Comparison of ENCODE assay signal across 8 cellular contexts in the genomic region with DNA sequence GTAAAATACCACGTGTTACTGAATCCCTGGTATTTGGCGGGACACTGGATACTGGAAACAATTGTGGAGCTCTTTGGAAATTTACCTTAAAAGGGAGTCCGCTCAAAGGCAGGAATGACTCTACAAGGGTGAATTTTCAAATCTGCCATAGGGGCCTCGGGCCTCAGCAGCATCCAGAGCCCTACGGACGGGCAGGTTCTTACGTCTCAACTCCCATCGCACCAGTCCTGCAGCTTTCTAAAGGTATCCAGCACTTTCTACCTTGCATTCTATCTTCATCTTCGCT. TPM values are rescaled to one million over a fixed set of nuclear protein-coding genes. Genes with fewer than 3 reads are reported as not detected.
DNase-seq lines count a peak whose midpoint lies in the region; ATAC-seq and TF ChIP-seq lines count a peak whose summit lies in the region.

No MANE protein-coding gene starts in this region.

- H3K9me3 ChIP-seq in right atrium auricular region, result no peaks in the 10 kb centered on the region
- H3K9me3 ChIP-seq in mucosa of descending colon, result no peaks in the 10 kb centered on the region

- H3K4me1 ChIP-seq in right atrium auricular region (peaks cover 0 to 44% of the 10 kb centered on the region in 2 donors), mucosa of descending colon (ENCODE audit: low read depth) (peaks cover 40% of the 10 kb centered on the region)

- H3K36me3 ChIP-seq in right atrium auricular region, result peaks cover 28% of the 10 kb centered on the region
- H3K36me3 ChIP-seq in mucosa of descending colon (ENCODE audit: low read depth), result peaks cover 4% of the 10 kb centered on the region

- H3K27me3 ChIP-seq in right atrium auricular region, result no peaks in the 10 kb centered on the region

- TF ChIP-seq CTCF in right atrium auricular region (IDR thresholded peaks at IDR 0.05), result no peak
- no peak for TF ChIP-seq CTCF in cardiac fibroblast (IDR thresholded peaks at IDR 0.05; ENCODE audit: low read depth, low read length)
- no peak for TF ChIP-seq CTCF in mucosa of descending colon (IDR thresholded peaks at IDR 0.05)

- ATAC-seq in left ventricle myocardium superior (no peak), mucosa of descending colon (no peak)

- DNase-seq in right atrium auricular region (ENCODE audit: low spot score), result no peak
- no peak for DNase-seq in left ventricle myocardium superior
- no peak for DNase-seq in cardiac fibroblast (ENCODE audit: low read depth in 2 of 2)
- no peak for DNase-seq in mucosa of descending colon
- no peak for DNase-seq in head of caudate nucleus
- DNase-seq in DMS79 treated with DMSO at 0.1 percent for 48 hours (lab: John Stamatoyannopoulos, UW), result no peak
- DNase-seq in NCI-H524 (lab: John Stamatoyannopoulos, UW), result no peak
- DNase-seq in activated CD4-positive, CD25-positive, alpha-beta regulatory T cell (lab: John Stamatoyannopoulos, UW), result no peak

- peak overlapping the region; percentile 76 to 82 for H3K4me3 ChIP-seq in right atrium auricular region
- peak overlapping the region; percentile 75 to 90 for H3K4me3 ChIP-seq in cardiac fibroblast (replicated peaks in 1 of 2; ENCODE audit: low read depth in 2 of 2, low read length in 2 of 2)
- peak overlapping the region; percentile 94 for H3K4me3 ChIP-seq in mucosa of descending colon

- intact Hi-C loops in left ventricle myocardium superior (cut with micrococcal nuclease), result no loop called here
- intact Hi-C loops in mucosa of descending colon (cut with DNase I, micrococcal nuclease), result no loop called here
- intact Hi-C loops in head of caudate nucleus (cut with DNase I), result loop anchor here (2.0 kb wide), 2 partner anchors 14 to 86 kb away; a partner anchor contains a TSS

- H3K27ac ChIP-seq in right atrium auricular region, result peak overlapping the region; percentile 88 to 90

RNA-seq across cellular contexts. Expression of a gene that starts 0.2 kb away (rescaled TPM):
- total RNA-seq in right atrium auricular region (10 to 100 TPM in 1 of 2 donors, 1 to 10 TPM in 1; 8.0 to 11.6 TPM), left ventricle myocardium superior (14.6 TPM), mucosa of descending colon (10 to 100 TPM in 2 of 3 donors, 1 to 10 TPM in 1; 8.0 to 12.0 (median 11.4) TPM)

RNA-seq across cellular contexts. Expression of a gene that starts 0.6 kb away (rescaled TPM):
- total RNA-seq in right atrium auricular region (10 to 100 TPM; 39.3 to 68.1 TPM), left ventricle myocardium superior (73.5 TPM), mucosa of descending colon (10 to 100 TPM; 62.7 to 92.1 (median 83.4) TPM)

RNA-seq across cellular contexts. Expression of a gene that starts 13.1 kb away (rescaled TPM):
- total RNA-seq in right atrium auricular region (10 to 100 TPM; 31.7 to 54.9 TPM), left ventricle myocardium superior (29.2 TPM), mucosa of descending colon (100 to 1,000 TPM in 2 of 3 donors, 10 to 100 TPM in 1; 91.6 to 122 (median 101) TPM)

RNA-seq across cellular contexts. Expression of a gene that starts 41.8 kb away (rescaled TPM):
- total RNA-seq in right atrium auricular region (10 to 100 TPM; 11.7 to 27.3 TPM), left ventricle myocardium superior (30.4 TPM), mucosa of descending colon (10 to 100 TPM in 1 of 3 donors, 1 to 10 TPM in 1, under 1 TPM in 1; 0.58 to 11.6 (median 2.0) TPM)

RNA-seq across cellular contexts. Expression of a gene that starts 55.3 kb away (rescaled TPM):
- total RNA-seq in right atrium auricular region (100 to 1,000 TPM; 439 to 485 TPM), left ventricle myocardium superior (500 TPM), mucosa of descending colon (100 to 1,000 TPM; 233 to 287 (median 282) TPM)
